ENCODE assay signal across 9 cellular contexts in genomic region chr3:112013058-112013783, GRCh38. TPM values are rescaled to one million over a fixed set of nuclear protein-coding genes. Genes with fewer than 3 reads are reported as not detected.
DNase-seq lines count a peak whose midpoint lies in the region; ATAC-seq, FAIRE-seq and TF ChIP-seq lines count a peak whose summit lies in the region.
"Had no signal": no experiment of that assay in that cellular context is flagged by ENCODE, and none has a peak within 500 bp of the region (broad histone marks: within the 10 kb centered on the region; RNA-seq: fewer than 3 reads in every experiment).

No MANE protein-coding gene starts in this region.

- H3K36me3 ChIP-seq in ovary, result no peaks in the 10 kb centered on the region
- H3K36me3 ChIP-seq in upper lobe of left lung, result no peaks in the 10 kb centered on the region
- H3K36me3 ChIP-seq: suprapubic skin had no signal

- CTCF ChIA-PET in RWPE1 (lab: Yijun Ruan, JAX), result interaction anchor here (0.6 to 2.1 kb wide), 7 partner anchors 17 to 565 kb away, joined by 3 to 10 read pairs (median 3); no protein-coding TSS in a partner anchor

- ATAC-seq in GM18502 (IDR thresholded peaks at IDR 0.05; ENCODE audit: poor library complexity, unreplicated experiment) (peak; percentile 93), HG02973 (IDR thresholded peaks at IDR 0.05; ENCODE audit: unreplicated experiment) (peak; percentile 88), upper lobe of left lung (ENCODE audit: low FRiP score in 2 of 2) (peak; percentile 71 to 88)

- TF ChIP-seq EP300 in ovary (IDR thresholded peaks at IDR 0.05), result no peak
- no peak for TF ChIP-seq EP300 in upper lobe of left lung (IDR thresholded peaks at IDR 0.05)

- POLR2A ChIA-PET in RWPE1 (lab: Yijun Ruan, JAX; ENCODE audit: low non-redundant PET), result interaction anchor here (0.6 kb wide), 1 partner anchor 32 kb away, joined by 6 read pairs; no protein-coding TSS in a partner anchor

- H3K27me3 ChIP-seq in ovary, result no peaks in the 10 kb centered on the region
- H3K27me3 ChIP-seq in upper lobe of left lung, result no peaks in the 10 kb centered on the region
- H3K27me3 ChIP-seq: suprapubic skin had no signal

- WGBS in ovary, 3 donors, result 38 to 44% (median 40%) methylated on average over 19 of the region's 19 CpGs
- 40 to 48% methylated on average over 19 of the region's 19 CpGs for WGBS in upper lobe of left lung, 2 donors

- H3K4me3 ChIP-seq in ovary (no peak overlapping the region), upper lobe of left lung (no peak overlapping the region)
- H3K4me3 ChIP-seq: suprapubic skin had no signal

- TF ChIP-seq POLR2A in ovary (IDR thresholded peaks at IDR 0.05) (no peak), upper lobe of left lung (IDR thresholded peaks at IDR 0.05) (no peak)

- H3K9me3 ChIP-seq in ovary (no peaks in the 10 kb centered on the region), upper lobe of left lung (no peaks in the 10 kb centered on the region)
- H3K9me3 ChIP-seq: suprapubic skin had no signal

- intact Hi-C loops in ovary (cut with DNase I), result loop anchor here in 1 of 4 donors (5.0 kb wide), 2 partner anchors 296 to 346 kb away; no protein-coding TSS in a partner anchor

- H3K4me1 ChIP-seq in ovary (ENCODE audit: insufficient read depth), result peaks cover 3% of the 10 kb centered on the region
- H3K4me1 ChIP-seq in upper lobe of left lung, result peaks cover 0 to 15% (median 7%) of the 10 kb centered on the region in 4 donors

- no peak overlapping the region for H3K27ac ChIP-seq in 22Rv1
- no peak overlapping the region for H3K27ac ChIP-seq in RWPE1
- H3K27ac ChIP-seq in ovary, result no peak overlapping the region
- no peak overlapping the region for H3K27ac ChIP-seq in upper lobe of left lung
- H3K27ac ChIP-seq: suprapubic skin had no signal

- peak; percentile 49 for DNase-seq in RWPE1 (ENCODE audit: low spot score)
- DNase-seq in activated naive CD4-positive, alpha-beta T cell treated with Interleukin-2 at 50 U/mL for 16 hours, result peak; percentile 66
- DNase-seq in frontal cortex (ENCODE audit: low spot score in 2 of 2), result peak in 1 of 2 donors; percentile 18
- DNase-seq in ovary, result peak; percentile 42 to 68 (median 58)
- DNase-seq in upper lobe of left lung, result peak in 1 of 2 donors; percentile 53

- peak; percentile 77 for TF ChIP-seq CTCF in 22Rv1 (IDR thresholded peaks at IDR 0.05)
- peak; percentile 58 for TF ChIP-seq CTCF in RWPE1 (conservative IDR thresholded peaks at IDR 0.05; ENCODE audit: low read depth)
- peak; percentile 42 to 55 (median 53) for TF ChIP-seq CTCF in ovary (IDR thresholded peaks at IDR 0.05)
- peak; percentile 18 to 62 (median 49) for TF ChIP-seq CTCF in upper lobe of left lung (IDR thresholded peaks at IDR 0.05)

- peak; percentile 72 for FAIRE-seq in frontal cortex (lab: Jason Lieb, UNC)

RNA-seq across cellular contexts. Expression of gene TAGLN3, which starts 14.5 kb away (rescaled TPM):
- total RNA-seq in frontal cortex (174 TPM), ovary (not detected), upper lobe of left lung (1 to 10 TPM in 1 of 6 donors, not detected in 5; 1.5 TPM)
- under 1 TPM in 1 of 2 donors, not detected in 1; 0.19 TPM for polyA plus RNA-seq in ovary

RNA-seq across cellular contexts. Expression of gene TMPRSS7, which starts 21.3 kb away (rescaled TPM):
- 0.41 TPM for total RNA-seq in frontal cortex
- total RNA-seq in ovary, result under 1 TPM in 1 of 7 donors, not detected in 6; 0.34 TPM
- not detected for polyA plus RNA-seq in ovary
- total RNA-seq in upper lobe of left lung, result under 1 TPM in 3 of 6 donors, not detected in 3; 0.15 to 0.39 (median 0.29) TPM

RNA-seq across cellular contexts. Expression of gene ABHD10, which starts 34.4 kb away (rescaled TPM):
- 85.6 TPM for total RNA-seq in frontal cortex
- 10 to 100 TPM; 18.2 to 37.0 (median 27.9) TPM for total RNA-seq in ovary
- polyA plus RNA-seq in ovary, result 10 to 100 TPM; 20.5 to 36.4 TPM
- 10 to 100 TPM in 4 of 6 donors, 1 to 10 TPM in 2; 3.2 to 26.4 (median 18.1) TPM for total RNA-seq in upper lobe of left lung

Comparison
In these comparisons a context has a peak if more than half of its experiments do, and no peak if none do; other contexts are left out.
1. RNA of gene TAGLN3, which starts 14.5 kb away (total RNA-seq): 174 TPM in frontal cortex (single experiment); 1.5 TPM in upper lobe of left lung and not detected in ovary; every median in the first group is over 10 times any median in the second.
2. Peak in every context shown above with its lines, with median percentiles within 50 percentile points of each other: CTCF ChIP-seq and ATAC-seq.